Comparison of ENCODE assay signal across 8 cellular contexts in the genomic region with DNA sequence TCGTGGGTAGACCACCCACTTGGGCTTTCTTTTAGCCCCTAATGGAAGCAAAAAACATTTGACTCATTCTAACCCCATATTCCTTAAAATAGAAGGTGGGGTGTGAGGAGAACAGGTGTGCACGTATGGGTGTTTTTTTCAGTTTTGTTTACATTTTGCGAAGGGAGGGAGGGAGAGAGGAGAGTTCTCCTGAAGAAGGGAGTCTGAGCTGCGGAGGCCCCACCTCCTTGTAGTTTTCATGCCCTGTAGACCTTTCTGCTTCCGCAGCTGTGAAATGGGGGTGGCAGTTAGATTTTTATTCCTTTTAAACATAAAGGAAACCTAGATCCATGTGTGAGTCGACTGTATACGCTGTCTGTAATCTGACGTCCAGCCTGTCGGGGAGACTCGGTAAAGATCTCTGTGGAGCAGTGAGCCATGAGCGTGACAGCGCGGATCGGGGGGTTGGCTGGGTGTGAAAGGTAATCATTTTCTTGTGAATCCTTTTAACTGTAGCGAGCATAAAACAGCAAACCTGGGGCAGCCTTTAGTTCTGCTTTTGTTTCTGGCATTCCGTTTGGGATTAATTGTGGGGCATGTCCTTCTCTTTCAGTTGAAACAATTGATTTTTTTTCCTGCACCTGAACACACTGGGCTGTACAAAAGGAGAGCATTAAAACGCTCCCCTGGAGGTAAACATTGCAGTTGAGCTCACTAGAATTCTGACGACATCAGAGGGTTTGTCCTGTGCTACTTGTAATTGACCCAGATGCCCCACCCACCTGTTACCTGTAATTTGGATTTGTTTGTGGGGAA. TPM values are rescaled to one million over a fixed set of nuclear protein-coding genes. Genes with fewer than 3 reads are reported as not detected.
A peak's percentile ranks its signal among the peaks of the same experiment; 100 is the strongest.
DNase-seq lines count a peak whose midpoint lies in the region; ATAC-seq, FAIRE-seq and TF ChIP-seq lines count a peak whose summit lies in the region.

No MANE protein-coding gene starts in this region.

- H3K9ac ChIP-seq in K562 (ENCODE audit: insufficient read depth in 1 of 2, low read depth in 2 of 2, low read length in 2 of 2) = peak overlapping the region; percentile 34 to 89

- TF ChIP-seq EP300 in K562 (IDR thresholded peaks at IDR 0.05; ENCODE audit: low read length) = no peak

- H3K4me1 ChIP-seq in K562 (replicated peaks in 1 of 2; ENCODE audit: control insufficient read depth in 2 of 2, insufficient read depth in 2 of 2, low read length in 2 of 2) = peaks cover 16 to 22% of the 10 kb centered on the region in 2 experiments

- H3K36me3 ChIP-seq in MG63 = peaks cover 64% of the 10 kb centered on the region
- H3K36me3 ChIP-seq in K562 (ENCODE audit: control insufficient read depth, insufficient read depth, low read length) = peaks cover 54% of the 10 kb centered on the region

- H3K9me1 ChIP-seq in K562 (ENCODE audit: control insufficient read depth, insufficient read depth, low read length) = peaks cover 6% of the 10 kb centered on the region

- no TSS peak for BruUV-seq in K562 (replicated peaks; lab: Mats Ljungman, UMichigan)

- CTCF ChIA-PET in K562 (lab: Yijun Ruan, JAX; ENCODE audit: low intra/inter-chr PET ratio) = no interaction called here

- DNase-seq in DMS153 (lab: John Stamatoyannopoulos, UW) (peak; percentile 54), MG63 (no peak), K562 (ENCODE audit: extremely low read depth in 1 of 4, low spot score in 3 of 4) (peak in 2 of 4 experiments; percentile 23 to 33), lung microvascular endothelial cell (ENCODE audit: low read depth in 2 of 2) (peak; percentile 24 to 31), iPS-NIHi11 (ENCODE audit: low spot score) (no peak)
- no peak for DNase-seq in activated CD4-positive, alpha-beta T cell treated with anti-CD3 and anti-CD28 coated beads for 4 hours

- FAIRE-seq in K562 (lab: Jason Lieb, UNC) = peak; percentile 52

- no peak for TF ChIP-seq CTCF in K562 (IDR thresholded peaks at IDR 0.05 in 2 of 3, conservative IDR thresholded peaks at IDR 0.05 in 1 of 3; ENCODE audit: insufficient read depth in 2 of 3, low read depth in 1 of 3, low read length in 3 of 3)

- H3K27me3 ChIP-seq in MG63 = peaks cover 9% of the 10 kb centered on the region
- no peaks in the 10 kb centered on the region for H3K27me3 ChIP-seq in K562 (ENCODE audit: control insufficient read depth in 2 of 2, insufficient read depth in 2 of 2, low read length in 2 of 2)

- peak overlapping the region; percentile 92 for H3K4me3 ChIP-seq in MG63
- peak overlapping the region; percentile 90 for H3K4me3 ChIP-seq in K562

- H2AFZ ChIP-seq in K562 (ENCODE audit: low read depth, low read length) = no peak overlapping the region

- intact Hi-C loops in K562 (cut with micrococcal nuclease) = loop anchor here (5.0 kb wide), 1 partner anchor 197 kb away; a partner anchor contains a TSS

- peaks cover 56% of the 10 kb centered on the region for H4K20me1 ChIP-seq in K562 (replicated peaks; ENCODE audit: control insufficient read depth, insufficient read depth, low read length)

- WGBS in K562 (ENCODE audit: insufficient coverage, low coverage, missing lambda C conversion rate) = 6% methylated on average over 18 of the region's 18 CpGs

- peak; percentile 34 for ATAC-seq in K562
- ATAC-seq in GM18907 (IDR thresholded peaks at IDR 0.05; ENCODE audit: unreplicated experiment) = no peak
- ATAC-seq in GM19452 (IDR thresholded peaks at IDR 0.05; ENCODE audit: unreplicated experiment) = no peak

- H3K9me3 ChIP-seq in MG63 (no peaks in the 10 kb centered on the region), K562 (replicated peaks; ENCODE audit: control insufficient read depth, insufficient read depth, low read depth, low read length) (no peaks in the 10 kb centered on the region)

- in situ Hi-C loops in K562 (cut with MboI) = no loop called here

- peaks cover 75% of the 10 kb centered on the region for H3K79me2 ChIP-seq in K562 (ENCODE audit: control insufficient read depth, insufficient read depth, low read length)

- H3K4me2 ChIP-seq in K562 (ENCODE audit: insufficient read depth, low read length) = peak overlapping the region; percentile 100

- peak overlapping the region; percentile 24; the same call in 1 of the 3 replicates for H3K27ac ChIP-seq in K562 (ENCODE audit: extremely low read depth, low read depth, low read length)

- no peak for TF ChIP-seq RAD21 in K562 (CRISPR knock-in tag; conservative IDR thresholded peaks at IDR 0.05 in 1 of 2, IDR thresholded peaks at IDR 0.05 in 1 of 2)

- POLR2A ChIA-PET in K562 (lab: Yijun Ruan, JAX) = interaction anchor here (0.8 to 4.3 kb wide), 5 partner anchors 8 to 492 kb away, joined by 3 to 21 read pairs (median 4); no protein-coding TSS in a partner anchor

- no peak for TF ChIP-seq POLR2A in K562 (conservative IDR thresholded peaks at IDR 0.05)

TF ChIP-seq in K562, 482 proteins besides CTCF, POLR2A, EP300 and RAD21 (continues in another document):
- TF ChIP-seq, protein P1, sequence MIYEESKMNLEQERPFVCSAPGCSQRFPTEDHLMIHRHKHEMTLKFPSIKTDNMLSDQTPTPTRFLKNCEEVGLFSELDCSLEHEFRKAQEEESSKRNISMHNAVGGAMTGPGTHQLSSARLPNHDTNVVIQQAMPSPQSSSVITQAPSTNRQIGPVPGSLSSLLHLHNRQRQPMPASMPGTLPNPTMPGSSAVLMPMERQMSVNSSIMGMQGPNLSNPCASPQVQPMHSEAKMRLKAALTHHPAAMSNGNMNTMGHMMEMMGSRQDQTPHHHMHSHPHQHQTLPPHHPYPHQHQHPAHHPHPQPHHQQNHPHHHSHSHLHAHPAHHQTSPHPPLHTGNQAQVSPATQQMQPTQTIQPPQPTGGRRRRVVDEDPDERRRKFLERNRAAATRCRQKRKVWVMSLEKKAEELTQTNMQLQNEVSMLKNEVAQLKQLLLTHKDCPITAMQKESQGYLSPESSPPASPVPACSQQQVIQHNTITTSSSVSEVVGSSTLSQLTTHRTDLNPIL (CRISPR knock-in tag; IDR thresholded peaks at IDR 0.05) = no peak
- TF ChIP-seq HDAC1 (IDR thresholded peaks at IDR 0.05) (0 out of 4 replicates have a peak, but pooled peaks of 1 of the 2 experiments have one; percentile 13), ZC3H4 (CRISPR knock-in tag; IDR thresholded peaks at IDR 0.05; ENCODE audit: borderline replicate concordance) (no peak), ZNF77 (CRISPR knock-in tag; IDR thresholded peaks at IDR 0.05) (no peak)

RNA-seq across cellular contexts. Expression of a gene that starts 2.3 kb away (rescaled TPM):
- 66.0 and 80.2 TPM in 2 replicates for total RNA-seq in MG63 (2014; rRNA removed; shearing (Covaris generic); ENCODE audit: low replicate concordance)
- total RNA-seq in K562 (2011; cell fraction: chromatin; rRNA removed; ENCODE audit: low replicate concordance) = 164 and 380 TPM in 2 replicates
- total RNA-seq in K562 (2011; cell fraction: nucleolus; rRNA removed) = 194 and 199 TPM in 2 replicates
- 117 and 137 TPM in 2 replicates for total RNA-seq in K562 (2011; cell fraction: nucleoplasm; rRNA removed)
- total RNA-seq in K562 (2014; rRNA removed) = 59.6 and 66.0 TPM in 2 replicates
- total RNA-seq in K562 (2014; rRNA removed; fragmentation: Illumina TruSeq; extraction: Trizol) = 24.6 and 27.9 TPM in 2 replicates
- 27.8 and 31.1 TPM in 2 replicates for total RNA-seq in K562 (2015; rRNA removed; fragmentation: Illumina TruSeq; extraction: Trizol)
- total RNA-seq in K562 (2021) = 98.8 and 103 TPM in 2 replicates
- 21.5 and 44.9 TPM in 2 replicates for polyA plus RNA-seq in K562 (2011; rRNA removed)
- 21.0 and 30.1 TPM in 2 replicates for polyA plus RNA-seq in K562 (2011; cell fraction: cytosol; rRNA removed)
- polyA plus RNA-seq in K562 (2011; cell fraction: nucleus; rRNA removed) = 96.8 and 126 TPM in 2 replicates
- 49.2 and 51.8 TPM in 2 replicates for polyA plus RNA-seq in K562 (2012)
- 47.1 and 49.1 TPM in 2 replicates for polyA plus RNA-seq in K562 (2014; fragmentation: Illumina TruSeq; extraction: Trizol)
- polyA plus RNA-seq in K562 (2014; fragmentation: Nextera tagmentation; extraction: Ambion mirVana) = under 1 TPM; 0.34 to 0.71 TPM
- polyA plus RNA-seq in K562 (2014; rRNA removed) = 36.5 and 40.7 TPM in 2 replicates
- 68.3 and 101 TPM in 2 replicates for polyA minus RNA-seq in K562 (2011; rRNA and poly(A)+ RNA removed)
- polyA minus RNA-seq in K562 (2011; cell fraction: cytosol; rRNA and poly(A)+ RNA removed) = 99.1 and 134 TPM in 2 replicates
- polyA minus RNA-seq in K562 (2011; cell fraction: nucleus; rRNA and poly(A)+ RNA removed) = 61.1 and 76.9 TPM in 2 replicates
- 42.9 and 51.6 TPM in 2 replicates for total RNA-seq in lung microvascular endothelial cell

RNA-seq across cellular contexts. Expression of a gene that starts 42.9 kb away (rescaled TPM):
- total RNA-seq in MG63 (2014; rRNA removed; shearing (Covaris generic); ENCODE audit: low replicate concordance) = 0.30 and 0.66 TPM in 2 replicates
- total RNA-seq in K562 (2011; cell fraction: chromatin; rRNA removed; ENCODE audit: low replicate concordance) = not detected in 2 replicates
- total RNA-seq in K562 (2011; cell fraction: nucleolus; rRNA removed) = not detected in 2 replicates
- not detected in 2 replicates for total RNA-seq in K562 (2011; cell fraction: nucleoplasm; rRNA removed)
- not detected in 2 replicates for total RNA-seq in K562 (2014; rRNA removed)
- total RNA-seq in K562 (2014; rRNA removed; fragmentation: Illumina TruSeq; extraction: Trizol) = not detected in 2 replicates
- total RNA-seq in K562 (2015; rRNA removed; fragmentation: Illumina TruSeq; extraction: Trizol) = not detected in 2 replicates
- 0.07 TPM in 1 of 2 replicates, not detected in the other for total RNA-seq in K562 (2021)
- polyA plus RNA-seq in K562 (2011; rRNA removed) = not detected in 2 replicates
- not detected in 2 replicates for polyA plus RNA-seq in K562 (2011; cell fraction: cytosol; rRNA removed)
- polyA plus RNA-seq in K562 (2011; cell fraction: nucleus; rRNA removed) = not detected in 2 replicates
- polyA plus RNA-seq in K562 (2012) = not detected in 2 replicates
- not detected in 2 replicates for polyA plus RNA-seq in K562 (2014; fragmentation: Illumina TruSeq; extraction: Trizol)
- polyA plus RNA-seq in K562 (2014; fragmentation: Nextera tagmentation; extraction: Ambion mirVana) = not detected
- polyA plus RNA-seq in K562 (2014; rRNA removed) = not detected in 2 replicates
- polyA minus RNA-seq in K562 (2011; rRNA and poly(A)+ RNA removed) = not detected in 2 replicates
- polyA minus RNA-seq in K562 (2011; cell fraction: cytosol; rRNA and poly(A)+ RNA removed) = not detected in 2 replicates
- polyA minus RNA-seq in K562 (2011; cell fraction: nucleus; rRNA and poly(A)+ RNA removed) = not detected in 2 replicates
- total RNA-seq in lung microvascular endothelial cell = not detected in 2 replicates

Comparison
In these comparisons a context has a peak if more than half of its experiments do, and no peak if none do; other contexts are left out.
1. DNase-seq: peak in DMS153 (single experiment) and lung microvascular endothelial cell (2 of 2); none in MG63 (single experiment), activated CD4-positive, alpha-beta T cell treated with anti-CD3 and anti-CD28 coated beads for 4 hours (0 of 2) and iPS-NIHi11 (single experiment).